ENCODE assay signal across 1 cellular context in genomic region chr2:176428943-176429469, GRCh38.
TF ChIP-seq lines count a peak whose summit lies in the region.

No MANE protein-coding gene starts in this region.

TF ChIP-seq in K562, 482 proteins besides CTCF, POLR2A, EP300 and RAD21:
- TF ChIP-seq, protein P1, sequence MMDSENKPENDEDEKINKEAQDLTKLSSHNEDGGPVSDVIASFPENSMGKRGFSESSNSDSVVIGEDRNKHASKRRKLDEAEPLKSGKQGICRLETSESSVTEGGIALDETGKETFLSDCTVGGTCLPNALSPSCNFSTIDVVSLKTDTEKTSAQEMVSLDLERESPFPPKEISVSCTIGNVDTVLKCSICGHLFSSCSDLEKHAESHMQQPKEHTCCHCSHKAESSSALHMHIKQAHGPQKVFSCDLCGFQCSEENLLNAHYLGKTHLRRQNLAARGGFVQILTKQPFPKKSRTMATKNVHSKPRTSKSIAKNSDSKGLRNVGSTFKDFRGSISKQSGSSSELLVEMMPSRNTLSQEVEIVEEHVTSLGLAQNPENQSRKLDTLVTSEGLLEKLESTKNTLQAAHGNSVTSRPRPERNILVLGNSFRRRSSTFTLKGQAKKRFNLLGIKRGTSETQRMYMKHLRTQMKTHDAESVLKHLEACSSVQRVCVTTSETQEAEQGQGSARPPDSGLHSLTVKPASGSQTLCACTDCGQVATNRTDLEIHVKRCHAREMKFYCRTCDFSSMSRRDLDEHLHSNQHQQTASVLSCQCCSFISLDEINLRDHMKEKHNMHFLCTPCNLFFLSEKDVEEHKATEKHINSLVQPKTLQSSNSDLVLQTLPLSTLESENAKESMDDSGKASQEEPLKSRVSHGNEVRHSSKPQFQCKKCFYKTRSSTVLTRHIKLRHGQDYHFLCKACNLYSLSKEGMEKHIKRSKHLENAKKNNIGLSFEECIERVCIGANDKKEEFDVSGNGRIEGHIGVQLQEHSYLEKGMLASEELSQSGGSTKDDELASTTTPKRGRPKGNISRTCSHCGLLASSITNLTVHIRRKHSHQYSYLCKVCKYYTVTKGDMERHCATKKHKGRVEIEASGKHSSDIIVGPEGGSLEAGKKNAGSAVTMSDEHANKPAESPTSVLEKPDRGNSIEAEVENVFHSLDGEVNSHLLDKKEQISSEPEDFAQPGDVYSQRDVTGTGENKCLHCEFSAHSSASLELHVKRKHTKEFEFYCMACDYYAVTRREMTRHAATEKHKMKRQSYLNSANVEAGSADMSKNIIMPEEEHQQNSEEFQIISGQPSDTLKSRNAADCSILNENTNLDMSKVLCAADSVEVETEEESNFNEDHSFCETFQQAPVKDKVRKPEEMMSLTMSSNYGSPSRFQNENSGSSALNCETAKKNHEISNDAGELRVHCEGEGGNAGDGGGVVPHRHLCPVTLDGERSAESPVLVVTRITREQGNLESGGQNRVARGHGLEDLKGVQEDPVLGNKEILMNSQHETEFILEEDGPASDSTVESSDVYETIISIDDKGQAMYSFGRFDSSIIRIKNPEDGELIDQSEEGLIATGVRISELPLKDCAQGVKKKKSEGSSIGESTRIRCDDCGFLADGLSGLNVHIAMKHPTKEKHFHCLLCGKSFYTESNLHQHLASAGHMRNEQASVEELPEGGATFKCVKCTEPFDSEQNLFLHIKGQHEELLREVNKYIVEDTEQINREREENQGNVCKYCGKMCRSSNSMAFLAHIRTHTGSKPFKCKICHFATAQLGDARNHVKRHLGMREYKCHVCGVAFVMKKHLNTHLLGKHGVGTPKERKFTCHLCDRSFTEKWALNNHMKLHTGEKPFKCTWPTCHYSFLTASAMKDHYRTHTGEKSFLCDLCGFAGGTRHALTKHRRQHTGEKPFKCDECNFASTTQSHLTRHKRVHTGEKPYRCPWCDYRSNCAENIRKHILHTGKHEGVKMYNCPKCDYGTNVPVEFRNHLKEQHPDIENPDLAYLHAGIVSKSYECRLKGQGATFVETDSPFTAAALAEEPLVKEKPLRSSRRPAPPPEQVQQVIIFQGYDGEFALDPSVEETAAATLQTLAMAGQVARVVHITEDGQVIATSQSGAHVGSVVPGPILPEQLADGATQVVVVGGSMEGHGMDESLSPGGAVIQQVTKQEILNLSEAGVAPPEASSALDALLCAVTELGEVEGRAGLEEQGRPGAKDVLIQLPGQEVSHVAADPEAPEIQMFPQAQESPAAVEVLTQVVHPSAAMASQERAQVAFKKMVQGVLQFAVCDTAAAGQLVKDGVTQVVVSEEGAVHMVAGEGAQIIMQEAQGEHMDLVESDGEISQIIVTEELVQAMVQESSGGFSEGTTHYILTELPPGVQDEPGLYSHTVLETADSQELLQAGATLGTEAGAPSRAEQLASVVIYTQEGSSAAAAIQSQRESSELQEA (IDR thresholded peaks at IDR 0.05; ENCODE audit: low read depth): no peak
- TF ChIP-seq CHD2 (IDR thresholded peaks at IDR 0.05; ENCODE audit: low read depth, low read length) (peak; percentile 65), ELF1 (tag; IDR thresholded peaks at IDR 0.05) (peak; percentile 50), ZNF449 (CRISPR knock-in tag; IDR thresholded peaks at IDR 0.05) (0 out of 2 replicates have a peak, but pooled peaks have one; percentile 30), NFATC3 (IDR thresholded peaks at IDR 0.05) (no peak), SOX6 (IDR thresholded peaks at IDR 0.05) (no peak), ZNF140 (CRISPR knock-in tag; IDR thresholded peaks at IDR 0.05) (no peak), GTF3C2 (IDR thresholded peaks at IDR 0.05; ENCODE audit: borderline replicate concordance, extremely low read depth, insufficient read length) (no peak), ZNF766 (CRISPR knock-in tag; conservative IDR thresholded peaks at IDR 0.05) (peak; percentile 95), SMARCB1 (IDR thresholded peaks at IDR 0.05; ENCODE audit: insufficient read length, low read depth) (no peak), SPI1 (IDR thresholded peaks at IDR 0.05; ENCODE audit: borderline replicate concordance, low read depth, low read length) (peak; percentile 17; the same call in 1 of the 2 replicates), PYGO2 (tag; IDR thresholded peaks at IDR 0.05) (no peak)
- TF ChIP-seq, protein P2, sequence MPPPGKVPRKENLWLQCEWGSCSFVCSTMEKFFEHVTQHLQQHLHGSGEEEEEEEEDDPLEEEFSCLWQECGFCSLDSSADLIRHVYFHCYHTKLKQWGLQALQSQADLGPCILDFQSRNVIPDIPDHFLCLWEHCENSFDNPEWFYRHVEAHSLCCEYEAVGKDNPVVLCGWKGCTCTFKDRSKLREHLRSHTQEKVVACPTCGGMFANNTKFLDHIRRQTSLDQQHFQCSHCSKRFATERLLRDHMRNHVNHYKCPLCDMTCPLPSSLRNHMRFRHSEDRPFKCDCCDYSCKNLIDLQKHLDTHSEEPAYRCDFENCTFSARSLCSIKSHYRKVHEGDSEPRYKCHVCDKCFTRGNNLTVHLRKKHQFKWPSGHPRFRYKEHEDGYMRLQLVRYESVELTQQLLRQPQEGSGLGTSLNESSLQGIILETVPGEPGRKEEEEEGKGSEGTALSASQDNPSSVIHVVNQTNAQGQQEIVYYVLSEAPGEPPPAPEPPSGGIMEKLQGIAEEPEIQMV (tag; conservative IDR thresholded peaks at IDR 0.05; ENCODE audit: low read depth): no peak
